Comparison of ENCODE assay signal across 1 cellular context in the genomic region with DNA sequence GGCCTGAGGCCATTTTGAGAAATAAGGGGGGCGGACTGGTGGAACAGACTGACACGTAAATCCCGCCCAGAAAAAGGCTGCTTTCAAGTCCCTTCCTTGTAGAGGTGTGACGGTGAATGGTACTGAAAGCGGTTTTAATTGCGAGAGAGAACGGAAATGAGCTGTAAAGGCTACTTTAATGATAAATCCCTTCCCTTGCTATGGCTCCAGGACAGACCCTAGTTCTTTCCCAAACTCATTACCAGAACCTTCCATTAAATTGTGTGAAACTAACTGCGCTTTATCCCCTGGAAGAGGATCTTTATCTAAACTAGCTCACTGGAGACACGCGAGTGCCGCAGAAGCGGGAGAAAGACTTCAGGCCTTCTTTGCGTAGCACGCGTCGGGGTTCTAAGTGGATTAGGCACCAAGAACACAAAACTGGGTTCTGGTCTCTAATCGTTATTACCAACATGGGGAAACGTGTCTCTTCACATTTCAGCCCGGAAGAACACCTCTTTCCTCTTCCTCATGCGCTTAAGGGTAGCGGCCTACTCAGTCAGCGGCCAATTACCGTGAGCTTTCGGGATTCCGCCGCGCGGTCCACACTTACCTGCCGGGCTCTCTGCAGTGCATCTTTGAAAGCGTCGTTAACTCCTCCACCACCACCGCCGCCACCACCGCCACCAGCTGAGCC.
TF ChIP-seq lines count a peak whose summit lies in the region.

No MANE protein-coding gene starts in this region.

TF ChIP-seq in HepG2, 621 proteins besides CTCF, POLR2A, EP300 and RAD21 (continued from another document and continues in another):
- peak; percentile 69; the same call in 1 of the 2 replicates for TF ChIP-seq SIN3B (IDR thresholded peaks at IDR 0.05; ENCODE audit: low read length)
- TF ChIP-seq KMT2B (CRISPR knock-in tag; IDR thresholded peaks at IDR 0.05), result no peak
- TF ChIP-seq, protein P1, sequence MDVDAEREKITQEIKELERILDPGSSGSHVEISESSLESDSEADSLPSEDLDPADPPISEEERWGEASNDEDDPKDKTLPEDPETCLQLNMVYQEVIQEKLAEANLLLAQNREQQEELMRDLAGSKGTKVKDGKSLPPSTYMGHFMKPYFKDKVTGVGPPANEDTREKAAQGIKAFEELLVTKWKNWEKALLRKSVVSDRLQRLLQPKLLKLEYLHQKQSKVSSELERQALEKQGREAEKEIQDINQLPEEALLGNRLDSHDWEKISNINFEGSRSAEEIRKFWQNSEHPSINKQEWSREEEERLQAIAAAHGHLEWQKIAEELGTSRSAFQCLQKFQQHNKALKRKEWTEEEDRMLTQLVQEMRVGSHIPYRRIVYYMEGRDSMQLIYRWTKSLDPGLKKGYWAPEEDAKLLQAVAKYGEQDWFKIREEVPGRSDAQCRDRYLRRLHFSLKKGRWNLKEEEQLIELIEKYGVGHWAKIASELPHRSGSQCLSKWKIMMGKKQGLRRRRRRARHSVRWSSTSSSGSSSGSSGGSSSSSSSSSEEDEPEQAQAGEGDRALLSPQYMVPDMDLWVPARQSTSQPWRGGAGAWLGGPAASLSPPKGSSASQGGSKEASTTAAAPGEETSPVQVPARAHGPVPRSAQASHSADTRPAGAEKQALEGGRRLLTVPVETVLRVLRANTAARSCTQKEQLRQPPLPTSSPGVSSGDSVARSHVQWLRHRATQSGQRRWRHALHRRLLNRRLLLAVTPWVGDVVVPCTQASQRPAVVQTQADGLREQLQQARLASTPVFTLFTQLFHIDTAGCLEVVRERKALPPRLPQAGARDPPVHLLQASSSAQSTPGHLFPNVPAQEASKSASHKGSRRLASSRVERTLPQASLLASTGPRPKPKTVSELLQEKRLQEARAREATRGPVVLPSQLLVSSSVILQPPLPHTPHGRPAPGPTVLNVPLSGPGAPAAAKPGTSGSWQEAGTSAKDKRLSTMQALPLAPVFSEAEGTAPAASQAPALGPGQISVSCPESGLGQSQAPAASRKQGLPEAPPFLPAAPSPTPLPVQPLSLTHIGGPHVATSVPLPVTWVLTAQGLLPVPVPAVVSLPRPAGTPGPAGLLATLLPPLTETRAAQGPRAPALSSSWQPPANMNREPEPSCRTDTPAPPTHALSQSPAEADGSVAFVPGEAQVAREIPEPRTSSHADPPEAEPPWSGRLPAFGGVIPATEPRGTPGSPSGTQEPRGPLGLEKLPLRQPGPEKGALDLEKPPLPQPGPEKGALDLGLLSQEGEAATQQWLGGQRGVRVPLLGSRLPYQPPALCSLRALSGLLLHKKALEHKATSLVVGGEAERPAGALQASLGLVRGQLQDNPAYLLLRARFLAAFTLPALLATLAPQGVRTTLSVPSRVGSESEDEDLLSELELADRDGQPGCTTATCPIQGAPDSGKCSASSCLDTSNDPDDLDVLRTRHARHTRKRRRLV (CRISPR knock-in tag; IDR thresholded peaks at IDR 0.05), result peak; percentile 39; the same call in 1 of the 2 replicates
- no peak for TF ChIP-seq TOE1 (CRISPR knock-in tag; IDR thresholded peaks at IDR 0.05)
- no peak for TF ChIP-seq SIX1 (CRISPR knock-in tag; IDR thresholded peaks at IDR 0.05; ENCODE audit: borderline replicate concordance)
- TF ChIP-seq HIVEP1 (CRISPR knock-in tag; IDR thresholded peaks at IDR 0.05), result 0 out of 2 replicates have a peak, but pooled peaks have one; percentile 14
- TF ChIP-seq ZFP36L1 (CRISPR knock-in tag; IDR thresholded peaks at IDR 0.05), result 0 out of 2 replicates have a peak, but pooled peaks have one; percentile 54
- TF ChIP-seq POLR2AphosphoS5 (IDR thresholded peaks at IDR 0.05; ENCODE audit: low read depth, low read length), result peak; percentile 66
- TF ChIP-seq SOX5 (CRISPR knock-in tag; IDR thresholded peaks at IDR 0.05; ENCODE audit: borderline replicate concordance), result 0 out of 2 replicates have a peak, but pooled peaks have one; percentile 2
- TF ChIP-seq, protein P2, sequence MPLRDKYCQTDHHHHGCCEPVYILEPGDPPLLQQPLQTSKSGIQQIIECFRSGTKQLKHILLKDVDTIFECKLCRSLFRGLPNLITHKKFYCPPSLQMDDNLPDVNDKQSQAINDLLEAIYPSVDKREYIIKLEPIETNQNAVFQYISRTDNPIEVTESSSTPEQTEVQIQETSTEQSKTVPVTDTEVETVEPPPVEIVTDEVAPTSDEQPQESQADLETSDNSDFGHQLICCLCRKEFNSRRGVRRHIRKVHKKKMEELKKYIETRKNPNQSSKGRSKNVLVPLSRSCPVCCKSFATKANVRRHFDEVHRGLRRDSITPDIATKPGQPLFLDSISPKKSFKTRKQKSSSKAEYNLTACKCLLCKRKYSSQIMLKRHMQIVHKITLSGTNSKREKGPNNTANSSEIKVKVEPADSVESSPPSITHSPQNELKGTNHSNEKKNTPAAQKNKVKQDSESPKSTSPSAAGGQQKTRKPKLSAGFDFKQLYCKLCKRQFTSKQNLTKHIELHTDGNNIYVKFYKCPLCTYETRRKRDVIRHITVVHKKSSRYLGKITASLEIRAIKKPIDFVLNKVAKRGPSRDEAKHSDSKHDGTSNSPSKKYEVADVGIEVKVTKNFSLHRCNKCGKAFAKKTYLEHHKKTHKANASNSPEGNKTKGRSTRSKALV (CRISPR knock-in tag; IDR thresholded peaks at IDR 0.05), result peak; percentile 48; the same call in 1 of the 2 replicates
- TF ChIP-seq, protein P3, sequence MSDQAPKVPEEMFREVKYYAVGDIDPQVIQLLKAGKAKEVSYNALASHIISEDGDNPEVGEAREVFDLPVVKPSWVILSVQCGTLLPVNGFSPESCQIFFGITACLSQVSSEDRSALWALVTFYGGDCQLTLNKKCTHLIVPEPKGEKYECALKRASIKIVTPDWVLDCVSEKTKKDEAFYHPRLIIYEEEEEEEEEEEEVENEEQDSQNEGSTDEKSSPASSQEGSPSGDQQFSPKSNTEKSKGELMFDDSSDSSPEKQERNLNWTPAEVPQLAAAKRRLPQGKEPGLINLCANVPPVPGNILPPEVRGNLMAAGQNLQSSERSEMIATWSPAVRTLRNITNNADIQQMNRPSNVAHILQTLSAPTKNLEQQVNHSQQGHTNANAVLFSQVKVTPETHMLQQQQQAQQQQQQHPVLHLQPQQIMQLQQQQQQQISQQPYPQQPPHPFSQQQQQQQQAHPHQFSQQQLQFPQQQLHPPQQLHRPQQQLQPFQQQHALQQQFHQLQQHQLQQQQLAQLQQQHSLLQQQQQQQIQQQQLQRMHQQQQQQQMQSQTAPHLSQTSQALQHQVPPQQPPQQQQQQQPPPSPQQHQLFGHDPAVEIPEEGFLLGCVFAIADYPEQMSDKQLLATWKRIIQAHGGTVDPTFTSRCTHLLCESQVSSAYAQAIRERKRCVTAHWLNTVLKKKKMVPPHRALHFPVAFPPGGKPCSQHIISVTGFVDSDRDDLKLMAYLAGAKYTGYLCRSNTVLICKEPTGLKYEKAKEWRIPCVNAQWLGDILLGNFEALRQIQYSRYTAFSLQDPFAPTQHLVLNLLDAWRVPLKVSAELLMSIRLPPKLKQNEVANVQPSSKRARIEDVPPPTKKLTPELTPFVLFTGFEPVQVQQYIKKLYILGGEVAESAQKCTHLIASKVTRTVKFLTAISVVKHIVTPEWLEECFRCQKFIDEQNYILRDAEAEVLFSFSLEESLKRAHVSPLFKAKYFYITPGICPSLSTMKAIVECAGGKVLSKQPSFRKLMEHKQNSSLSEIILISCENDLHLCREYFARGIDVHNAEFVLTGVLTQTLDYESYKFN (CRISPR knock-in tag; conservative IDR thresholded peaks at IDR 0.05), result no peak
- TF ChIP-seq SAP130 (CRISPR knock-in tag; IDR thresholded peaks at IDR 0.05; ENCODE audit: low read depth), result peak; percentile 59
- 0 out of 2 replicates have a peak, but pooled peaks have one; percentile 1 for TF ChIP-seq SPEN (CRISPR knock-in tag; IDR thresholded peaks at IDR 0.05; ENCODE audit: low read depth)
- TF ChIP-seq GATAD2A (CRISPR knock-in tag; IDR thresholded peaks at IDR 0.05), result no peak
- TF ChIP-seq, protein P4, sequence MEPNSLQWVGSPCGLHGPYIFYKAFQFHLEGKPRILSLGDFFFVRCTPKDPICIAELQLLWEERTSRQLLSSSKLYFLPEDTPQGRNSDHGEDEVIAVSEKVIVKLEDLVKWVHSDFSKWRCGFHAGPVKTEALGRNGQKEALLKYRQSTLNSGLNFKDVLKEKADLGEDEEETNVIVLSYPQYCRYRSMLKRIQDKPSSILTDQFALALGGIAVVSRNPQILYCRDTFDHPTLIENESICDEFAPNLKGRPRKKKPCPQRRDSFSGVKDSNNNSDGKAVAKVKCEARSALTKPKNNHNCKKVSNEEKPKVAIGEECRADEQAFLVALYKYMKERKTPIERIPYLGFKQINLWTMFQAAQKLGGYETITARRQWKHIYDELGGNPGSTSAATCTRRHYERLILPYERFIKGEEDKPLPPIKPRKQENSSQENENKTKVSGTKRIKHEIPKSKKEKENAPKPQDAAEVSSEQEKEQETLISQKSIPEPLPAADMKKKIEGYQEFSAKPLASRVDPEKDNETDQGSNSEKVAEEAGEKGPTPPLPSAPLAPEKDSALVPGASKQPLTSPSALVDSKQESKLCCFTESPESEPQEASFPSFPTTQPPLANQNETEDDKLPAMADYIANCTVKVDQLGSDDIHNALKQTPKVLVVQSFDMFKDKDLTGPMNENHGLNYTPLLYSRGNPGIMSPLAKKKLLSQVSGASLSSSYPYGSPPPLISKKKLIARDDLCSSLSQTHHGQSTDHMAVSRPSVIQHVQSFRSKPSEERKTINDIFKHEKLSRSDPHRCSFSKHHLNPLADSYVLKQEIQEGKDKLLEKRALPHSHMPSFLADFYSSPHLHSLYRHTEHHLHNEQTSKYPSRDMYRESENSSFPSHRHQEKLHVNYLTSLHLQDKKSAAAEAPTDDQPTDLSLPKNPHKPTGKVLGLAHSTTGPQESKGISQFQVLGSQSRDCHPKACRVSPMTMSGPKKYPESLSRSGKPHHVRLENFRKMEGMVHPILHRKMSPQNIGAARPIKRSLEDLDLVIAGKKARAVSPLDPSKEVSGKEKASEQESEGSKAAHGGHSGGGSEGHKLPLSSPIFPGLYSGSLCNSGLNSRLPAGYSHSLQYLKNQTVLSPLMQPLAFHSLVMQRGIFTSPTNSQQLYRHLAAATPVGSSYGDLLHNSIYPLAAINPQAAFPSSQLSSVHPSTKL (CRISPR knock-in tag; IDR thresholded peaks at IDR 0.05), result no peak
- 0 out of 2 replicates have a peak, but pooled peaks have one; percentile 73 for TF ChIP-seq POLR2AphosphoS2 (IDR thresholded peaks at IDR 0.05; ENCODE audit: low read depth, low read length)
- TF ChIP-seq, protein P5, sequence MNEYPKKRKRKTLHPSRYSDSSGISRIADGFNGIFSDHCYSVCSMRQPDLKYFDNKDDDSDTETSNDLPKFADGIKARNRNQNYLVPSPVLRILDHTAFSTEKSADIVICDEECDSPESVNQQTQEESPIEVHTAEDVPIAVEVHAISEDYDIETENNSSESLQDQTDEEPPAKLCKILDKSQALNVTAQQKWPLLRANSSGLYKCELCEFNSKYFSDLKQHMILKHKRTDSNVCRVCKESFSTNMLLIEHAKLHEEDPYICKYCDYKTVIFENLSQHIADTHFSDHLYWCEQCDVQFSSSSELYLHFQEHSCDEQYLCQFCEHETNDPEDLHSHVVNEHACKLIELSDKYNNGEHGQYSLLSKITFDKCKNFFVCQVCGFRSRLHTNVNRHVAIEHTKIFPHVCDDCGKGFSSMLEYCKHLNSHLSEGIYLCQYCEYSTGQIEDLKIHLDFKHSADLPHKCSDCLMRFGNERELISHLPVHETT (CRISPR knock-in tag; conservative IDR thresholded peaks at IDR 0.05), result no peak
- no peak for TF ChIP-seq ZNF484 (CRISPR knock-in tag; IDR thresholded peaks at IDR 0.05; ENCODE audit: borderline replicate concordance, low read depth)
- no peak for TF ChIP-seq BHLHE40 (IDR thresholded peaks at IDR 0.05; ENCODE audit: low read length)
- no peak for TF ChIP-seq ZBTB1 (CRISPR knock-in tag; IDR thresholded peaks at IDR 0.05; ENCODE audit: borderline replicate concordance)
- no peak for TF ChIP-seq SP5 (CRISPR knock-in tag; IDR thresholded peaks at IDR 0.05; ENCODE audit: borderline replicate concordance, low read depth)
- TF ChIP-seq, protein P6, sequence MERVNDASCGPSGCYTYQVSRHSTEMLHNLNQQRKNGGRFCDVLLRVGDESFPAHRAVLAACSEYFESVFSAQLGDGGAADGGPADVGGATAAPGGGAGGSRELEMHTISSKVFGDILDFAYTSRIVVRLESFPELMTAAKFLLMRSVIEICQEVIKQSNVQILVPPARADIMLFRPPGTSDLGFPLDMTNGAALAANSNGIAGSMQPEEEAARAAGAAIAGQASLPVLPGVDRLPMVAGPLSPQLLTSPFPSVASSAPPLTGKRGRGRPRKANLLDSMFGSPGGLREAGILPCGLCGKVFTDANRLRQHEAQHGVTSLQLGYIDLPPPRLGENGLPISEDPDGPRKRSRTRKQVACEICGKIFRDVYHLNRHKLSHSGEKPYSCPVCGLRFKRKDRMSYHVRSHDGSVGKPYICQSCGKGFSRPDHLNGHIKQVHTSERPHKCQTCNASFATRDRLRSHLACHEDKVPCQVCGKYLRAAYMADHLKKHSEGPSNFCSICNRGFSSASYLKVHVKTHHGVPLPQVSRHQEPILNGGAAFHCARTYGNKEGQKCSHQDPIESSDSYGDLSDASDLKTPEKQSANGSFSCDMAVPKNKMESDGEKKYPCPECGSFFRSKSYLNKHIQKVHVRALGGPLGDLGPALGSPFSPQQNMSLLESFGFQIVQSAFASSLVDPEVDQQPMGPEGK (CRISPR knock-in tag; IDR thresholded peaks at IDR 0.05), result 0 out of 2 replicates have a peak, but pooled peaks have one; percentile 30
- TF ChIP-seq SCMH1 (CRISPR knock-in tag; IDR thresholded peaks at IDR 0.05; ENCODE audit: borderline replicate concordance), result no peak
- TF ChIP-seq ZNF3 (CRISPR knock-in tag; IDR thresholded peaks at IDR 0.05), result 0 out of 2 replicates have a peak, but pooled peaks have one; percentile 15
- TF ChIP-seq ZNF263 (CRISPR knock-in tag; IDR thresholded peaks at IDR 0.05), result 0 out of 2 replicates have a peak, but pooled peaks have one; percentile 25
- TF ChIP-seq, protein P7, sequence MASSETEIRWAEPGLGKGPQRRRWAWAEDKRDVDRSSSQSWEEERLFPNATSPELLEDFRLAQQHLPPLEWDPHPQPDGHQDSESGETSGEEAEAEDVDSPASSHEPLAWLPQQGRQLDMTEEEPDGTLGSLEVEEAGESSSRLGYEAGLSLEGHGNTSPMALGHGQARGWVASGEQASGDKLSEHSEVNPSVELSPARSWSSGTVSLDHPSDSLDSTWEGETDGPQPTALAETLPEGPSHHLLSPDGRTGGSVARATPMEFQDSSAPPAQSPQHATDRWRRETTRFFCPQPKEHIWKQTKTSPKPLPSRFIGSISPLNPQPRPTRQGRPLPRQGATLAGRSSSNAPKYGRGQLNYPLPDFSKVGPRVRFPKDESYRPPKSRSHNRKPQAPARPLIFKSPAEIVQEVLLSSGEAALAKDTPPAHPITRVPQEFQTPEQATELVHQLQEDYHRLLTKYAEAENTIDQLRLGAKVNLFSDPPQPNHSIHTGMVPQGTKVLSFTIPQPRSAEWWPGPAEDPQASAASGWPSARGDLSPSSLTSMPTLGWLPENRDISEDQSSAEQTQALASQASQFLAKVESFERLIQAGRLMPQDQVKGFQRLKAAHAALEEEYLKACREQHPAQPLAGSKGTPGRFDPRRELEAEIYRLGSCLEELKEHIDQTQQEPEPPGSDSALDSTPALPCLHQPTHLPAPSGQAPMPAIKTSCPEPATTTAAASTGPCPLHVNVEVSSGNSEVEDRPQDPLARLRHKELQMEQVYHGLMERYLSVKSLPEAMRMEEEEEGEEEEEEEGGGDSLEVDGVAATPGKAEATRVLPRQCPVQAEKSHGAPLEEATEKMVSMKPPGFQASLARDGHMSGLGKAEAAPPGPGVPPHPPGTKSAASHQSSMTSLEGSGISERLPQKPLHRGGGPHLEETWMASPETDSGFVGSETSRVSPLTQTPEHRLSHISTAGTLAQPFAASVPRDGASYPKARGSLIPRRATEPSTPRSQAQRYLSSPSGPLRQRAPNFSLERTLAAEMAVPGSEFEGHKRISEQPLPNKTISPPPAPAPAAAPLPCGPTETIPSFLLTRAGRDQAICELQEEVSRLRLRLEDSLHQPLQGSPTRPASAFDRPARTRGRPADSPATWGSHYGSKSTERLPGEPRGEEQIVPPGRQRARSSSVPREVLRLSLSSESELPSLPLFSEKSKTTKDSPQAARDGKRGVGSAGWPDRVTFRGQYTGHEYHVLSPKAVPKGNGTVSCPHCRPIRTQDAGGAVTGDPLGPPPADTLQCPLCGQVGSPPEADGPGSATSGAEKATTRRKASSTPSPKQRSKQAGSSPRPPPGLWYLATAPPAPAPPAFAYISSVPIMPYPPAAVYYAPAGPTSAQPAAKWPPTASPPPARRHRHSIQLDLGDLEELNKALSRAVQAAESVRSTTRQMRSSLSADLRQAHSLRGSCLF (CRISPR knock-in tag; IDR thresholded peaks at IDR 0.05; ENCODE audit: borderline replicate concordance), result peak; percentile 70; the same call in 1 of the 2 replicates
